7 cellular contexts compared by ENCODE assay signal in the genomic region with DNA sequence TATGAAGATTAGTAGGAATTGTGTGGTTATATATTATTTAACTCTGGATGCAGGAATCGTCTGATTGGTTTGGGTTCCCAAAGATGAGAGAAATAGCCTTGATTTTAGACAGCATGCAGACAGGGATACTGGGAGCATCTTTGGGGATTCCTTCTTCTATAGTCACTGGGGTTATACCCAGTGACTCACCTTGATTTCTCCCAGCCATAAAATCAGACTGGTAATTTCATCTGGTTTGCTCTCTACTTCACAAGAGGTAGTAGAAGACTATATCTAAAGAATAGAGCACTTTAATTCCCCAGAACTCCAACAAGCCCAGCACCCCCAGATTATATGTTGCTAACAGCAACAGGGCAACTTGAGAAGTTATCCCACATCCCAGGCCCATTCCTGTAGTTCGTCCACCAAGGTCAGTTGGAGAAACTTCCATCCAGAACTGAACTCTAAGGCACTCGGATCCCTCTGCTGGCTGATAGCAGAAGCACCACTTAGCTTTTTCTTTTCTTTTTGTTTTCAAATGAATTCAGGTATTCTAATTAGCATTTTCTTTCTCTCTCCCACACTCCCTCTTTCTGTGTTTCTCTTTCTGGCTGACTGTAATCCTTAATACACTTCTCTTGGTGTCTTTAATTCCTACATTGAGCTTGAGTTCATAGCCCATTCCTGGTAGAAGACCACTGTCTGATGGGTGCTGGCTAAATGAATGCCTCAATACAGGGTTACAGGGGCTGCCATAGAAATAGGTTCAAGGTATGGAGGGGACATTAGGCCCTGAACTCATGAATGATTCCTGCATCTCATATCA. TPM values are rescaled to one million over a fixed set of nuclear protein-coding genes. Genes with fewer than 3 reads are reported as not detected.
DNase-seq lines count a peak whose midpoint lies in the region; ATAC-seq and TF ChIP-seq lines count a peak whose summit lies in the region.

No MANE protein-coding gene starts in this region.

- TF ChIP-seq CTCF in WI38 (IDR thresholded peaks at IDR 0.05; ENCODE audit: low read depth, low read length) (peak; percentile 77), epithelial cell of esophagus (IDR thresholded peaks at IDR 0.05; ENCODE audit: insufficient read depth, low read depth, low read length, missing control alignments) (peak; percentile 93)

- no peaks in the 10 kb centered on the region for H3K27me3 ChIP-seq in naive thymus-derived CD4-positive, alpha-beta T cell (ENCODE audit: control insufficient read depth in 2 of 2, insufficient read depth in 2 of 2, low read length in 2 of 2)

- peaks cover 48 to 70% of the 10 kb centered on the region in 2 donors for H3K4me1 ChIP-seq in naive thymus-derived CD4-positive, alpha-beta T cell (ENCODE audit: control insufficient read depth in 2 of 2, insufficient read depth in 2 of 2, low read length in 2 of 2)

- CTCF ChIA-PET in naive thymus-derived CD4-positive, alpha-beta T cell (lab: Charles Lee), result interaction anchor here (0.7 to 9.3 kb wide), 19 partner anchors 11 to 263 kb away, joined by 3 to 88 read pairs (median 4); partner anchors contain the start of genes EFHC1, MCM3 and PAQR8

- H3K9me3 ChIP-seq in naive thymus-derived CD4-positive, alpha-beta T cell (ENCODE audit: control insufficient read depth in 2 of 3, low read length in 3 of 3), result no peaks in the 10 kb centered on the region

- H3K27ac ChIP-seq in naive thymus-derived CD4-positive, alpha-beta T cell (ENCODE audit: low read depth, low read length), result peak overlapping the region; percentile 89

- intact Hi-C loops in naive thymus-derived CD4-positive, alpha-beta T cell (cut with micrococcal nuclease), result loop anchor here (1.0 to 10.0 kb wide), 18 partner anchors 8 to 1145 kb away; partner anchors contain the start of genes EFHC1 (in 1 of the 2), GCLC (in 1 of the 2), GSTA4 (in 1 of the 2) and PAQR8 (in 1 of the 2)

- H3K9me3 Mint-ChIP-seq in naive thymus-derived CD4-positive, alpha-beta T cell, result peaks cover 0 to 13% (median 2%) of the 10 kb centered on the region in 11 donors

- POLR2A ChIA-PET in naive thymus-derived CD4-positive, alpha-beta T cell (lab: Charles Lee), result interaction anchor here (0.9 to 6.4 kb wide), 19 partner anchors 9 to 115 kb away, joined by 3 to 89 read pairs (median 6); partner anchors contain the start of genes MCM3 and PAQR8

- ATAC-seq in GM21825 (IDR thresholded peaks at IDR 0.05; ENCODE audit: unreplicated experiment), result peak; percentile 41
- peak; percentile 58 for ATAC-seq in naive thymus-derived CD4-positive, alpha-beta T cell
- ATAC-seq in HG03196 (IDR thresholded peaks at IDR 0.05; ENCODE audit: unreplicated experiment), result no peak

- H3K4me3 Mint-ChIP-seq in naive thymus-derived CD4-positive, alpha-beta T cell, result peak overlapping the region; percentile 26 to 84 (median 74)

- H3K27ac Mint-ChIP-seq in naive thymus-derived CD4-positive, alpha-beta T cell, result peak overlapping the region; percentile 91 to 100 (median 96)

- H3K36me3 Mint-ChIP-seq in naive thymus-derived CD4-positive, alpha-beta T cell, result peaks cover 21 to 31% (median 22%) of the 10 kb centered on the region in 5 donors

- peaks cover 0 to 3% (median 0%) of the 10 kb centered on the region in 5 donors for H3K27me3 Mint-ChIP-seq in naive thymus-derived CD4-positive, alpha-beta T cell

- H3K4me3 ChIP-seq in WI38 (ENCODE audit: low read depth, low read length) (no peak overlapping the region), epithelial cell of esophagus (ENCODE audit: low read length) (no peak overlapping the region)
- H3K4me3 ChIP-seq in naive thymus-derived CD4-positive, alpha-beta T cell (ENCODE audit: low read length), result no peak overlapping the region

- H3K36me3 ChIP-seq in naive thymus-derived CD4-positive, alpha-beta T cell (ENCODE audit: control insufficient read depth in 2 of 3, insufficient read depth in 3 of 3, low read length in 3 of 3), result peaks cover 5 to 20% (median 10%) of the 10 kb centered on the region in 3 experiments

- peaks cover 40 to 96% (median 77%) of the 10 kb centered on the region in 7 donors for H3K4me1 Mint-ChIP-seq in naive thymus-derived CD4-positive, alpha-beta T cell

- DNase-seq in EH (ENCODE audit: low read depth) (peak; percentile 70), NCI-H1930 (lab: John Stamatoyannopoulos, UW) (peak; percentile 10 to 17), epithelial cell of esophagus (ENCODE audit: low read depth) (peak; percentile 69)
- peak in 7 of 9 donors; percentile 21 to 60 (median 48) for DNase-seq in naive thymus-derived CD4-positive, alpha-beta T cell

RNA-seq across cellular contexts. Expression of gene EFHC1, which starts 20.4 kb away (rescaled TPM):
- total RNA-seq in naive thymus-derived CD4-positive, alpha-beta T cell, result 10 to 100 TPM in 2 of 5 experiments, 1 to 10 TPM in 3; 2.4 to 13.8 (median 6.0) TPM
- 1 to 10 TPM; 1.9 to 5.2 TPM for polyA plus RNA-seq in naive thymus-derived CD4-positive, alpha-beta T cell

RNA-seq across cellular contexts. Expression of gene PAQR8, which starts 37.8 kb away (rescaled TPM):
- 10 to 100 TPM in 3 of 5 experiments, 1 to 10 TPM in 2; 7.5 to 46.2 (median 21.6) TPM for total RNA-seq in naive thymus-derived CD4-positive, alpha-beta T cell
- 10 to 100 TPM; 32.1 to 39.2 TPM for polyA plus RNA-seq in naive thymus-derived CD4-positive, alpha-beta T cell

Comparison
In these comparisons a context has a peak if more than half of its experiments do, and no peak if none do; other contexts are left out.
1. DNase-seq: peak in every context shown above with its lines; median percentile 70 in EH; 69 in epithelial cell of esophagus; 48 in naive thymus-derived CD4-positive, alpha-beta T cell; 14 in NCI-H1930.